ENCODE assay signal across 12 cellular contexts in genomic region chr21:29557200-29557599, GRCh38.
DNase-seq lines count a peak whose midpoint lies in the region; ATAC-seq and TF ChIP-seq lines count a peak whose summit lies in the region.
"Had no signal": no experiment of that assay in that cellular context is flagged by ENCODE, and none has a peak within 500 bp of the region (broad histone marks: within the 10 kb centered on the region; RNA-seq: fewer than 3 reads in every experiment).

No MANE protein-coding gene starts in this region.

- peak overlapping the region; percentile 62 for H3K27ac Mint-ChIP-seq in dendritic cell treated with granulocyte-macrophage colony-stimulating factor and Interleukin-4, amounts not matched to agents 40 ng/mL and 50 ng/mL, for 4 days
- peak overlapping the region; percentile 45 to 59 (median 46) for H3K27ac Mint-ChIP-seq in nephron

- peaks cover 16% of the 10 kb centered on the region for H3K4me1 Mint-ChIP-seq in dendritic cell treated with granulocyte-macrophage colony-stimulating factor and Interleukin-4, amounts not matched to agents 40 ng/mL and 50 ng/mL, for 4 days (ENCODE audit: low read depth)
- H3K4me1 Mint-ChIP-seq in nephron: peaks cover 42% of the 10 kb centered on the region

- peak; percentile 16 for DNase-seq in GM13977 (ENCODE audit: low spot score)
- peak; percentile 9 for DNase-seq in NAMALWA (ENCODE audit: low spot score)
- DNase-seq in stimulated activated CD4-positive, alpha-beta T cell treated with anti-CD3 and anti-CD28 coated beads, Interleukin-2, amount 100 ng/mL, for 48 hours: no peak
- no peak for DNase-seq in COLO668 (lab: John Stamatoyannopoulos, UW; ENCODE audit: unreplicated experiment)
- DNase-seq: DMS53, GOT3, NCI-H1930, NCI-H2171, NCI-H510A treated with DMSO at 0.1 percent for 48 hours had no signal

- intact Hi-C loops in dendritic cell treated with granulocyte-macrophage colony-stimulating factor and Interleukin-4, amounts not matched to agents 40 ng/mL and 50 ng/mL, for 4 days (cut with micrococcal nuclease): no loop called here

- ATAC-seq in GM18858 (IDR thresholded peaks at IDR 0.05; ENCODE audit: unreplicated experiment): no peak

- H3K36me3 Mint-ChIP-seq in dendritic cell treated with granulocyte-macrophage colony-stimulating factor and Interleukin-4, amounts not matched to agents 40 ng/mL and 50 ng/mL, for 4 days (ENCODE audit: low read depth): peaks cover 15% of the 10 kb centered on the region
- H3K36me3 Mint-ChIP-seq in nephron (ENCODE audit: low read depth): no peaks in the 10 kb centered on the region

- no peak for TF ChIP-seq CTCF in GM13977 (IDR thresholded peaks at IDR 0.05; ENCODE audit: extremely low read depth, insufficient read depth, missing control alignments)
- TF ChIP-seq CTCF in nephron (IDR thresholded peaks at IDR 0.05; ENCODE audit: unreplicated experiment in 3 of 3): no peak

- in situ Hi-C loops in GM13977 (cut with MboI; ENCODE audit: low pct_unique_long_range_greater_than_20kb, low sequenced_read_pairs, unreplicated experiment): no loop called here

- H3K9me3 Mint-ChIP-seq in dendritic cell treated with granulocyte-macrophage colony-stimulating factor and Interleukin-4, amounts not matched to agents 40 ng/mL and 50 ng/mL, for 4 days: no peaks in the 10 kb centered on the region
- H3K9me3 Mint-ChIP-seq in nephron: no peaks in the 10 kb centered on the region

- H3K27me3 Mint-ChIP-seq in dendritic cell treated with granulocyte-macrophage colony-stimulating factor and Interleukin-4, amounts not matched to agents 40 ng/mL and 50 ng/mL, for 4 days: no peaks in the 10 kb centered on the region
- no peaks in the 10 kb centered on the region for H3K27me3 Mint-ChIP-seq in nephron (ENCODE audit: low read depth)

- H3K4me3 Mint-ChIP-seq in dendritic cell treated with granulocyte-macrophage colony-stimulating factor and Interleukin-4, amounts not matched to agents 40 ng/mL and 50 ng/mL, for 4 days: no peak overlapping the region
- H3K4me3 Mint-ChIP-seq in nephron: no peak overlapping the region

Comparison
In these comparisons a context has a peak if more than half of its experiments do, and no peak if none do; other contexts are left out.
1. DNase-seq: peak in GM13977 (single experiment) and NAMALWA (single experiment); none in stimulated activated CD4-positive, alpha-beta T cell treated with anti-CD3 and anti-CD28 coated beads, Interleukin-2, amount 100 ng/mL, for 48 hours (0 of 2) and COLO668 (single experiment).